In genomic region chr18:11857177-11857887, GRCh38 we compare ENCODE assay signal across 8 cellular contexts. TPM values are rescaled to one million over a fixed set of nuclear protein-coding genes. Genes with fewer than 3 reads are reported as not detected.
DNase-seq lines count a peak whose midpoint lies in the region; ATAC-seq and TF ChIP-seq lines count a peak whose summit lies in the region.

No MANE protein-coding gene starts in this region.

- H3K4me3 ChIP-seq in lower lobe of right lung (no peak overlapping the region), upper lobe of right lung (no peak overlapping the region)

- no peaks in the 10 kb centered on the region for H3K9me3 ChIP-seq in lower lobe of right lung
- H3K9me3 ChIP-seq in upper lobe of right lung, result no peaks in the 10 kb centered on the region

- no peaks in the 10 kb centered on the region for H3K9me3 Mint-ChIP-seq in Calu3 (ENCODE audit: low read depth, unreplicated experiment)
- H3K9me3 Mint-ChIP-seq in dendritic cell treated with granulocyte-macrophage colony-stimulating factor and Interleukin-4, amounts not matched to agents 40 ng/mL and 50 ng/mL, for 4 days, result no peaks in the 10 kb centered on the region

- H3K27me3 Mint-ChIP-seq in Calu3 (ENCODE audit: unreplicated experiment), result no peaks in the 10 kb centered on the region
- no peaks in the 10 kb centered on the region for H3K27me3 Mint-ChIP-seq in dendritic cell treated with granulocyte-macrophage colony-stimulating factor and Interleukin-4, amounts not matched to agents 40 ng/mL and 50 ng/mL, for 4 days

- H3K27me3 ChIP-seq in lower lobe of right lung (ENCODE audit: low read depth) (no peaks in the 10 kb centered on the region), upper lobe of right lung (no peaks in the 10 kb centered on the region)

- H3K27ac ChIP-seq in lower lobe of right lung, result peak overlapping the region; percentile 54
- H3K27ac ChIP-seq in upper lobe of right lung, result peak overlapping the region; percentile 9

- peak overlapping the region; percentile 68 for H3K4me3 Mint-ChIP-seq in Calu3 (ENCODE audit: low read depth, unreplicated experiment)
- no peak overlapping the region for H3K4me3 Mint-ChIP-seq in dendritic cell treated with granulocyte-macrophage colony-stimulating factor and Interleukin-4, amounts not matched to agents 40 ng/mL and 50 ng/mL, for 4 days

- peaks cover 63% of the 10 kb centered on the region for H3K36me3 Mint-ChIP-seq in Calu3 (ENCODE audit: insufficient read depth, unreplicated experiment)
- peaks cover 16% of the 10 kb centered on the region for H3K36me3 Mint-ChIP-seq in dendritic cell treated with granulocyte-macrophage colony-stimulating factor and Interleukin-4, amounts not matched to agents 40 ng/mL and 50 ng/mL, for 4 days (ENCODE audit: low read depth)

- CTCF ChIA-PET in Calu3 (lab: Charles Lee), result no interaction called here

- peak overlapping the region; percentile 95 for H3K27ac Mint-ChIP-seq in Calu3 (ENCODE audit: unreplicated experiment)
- peak overlapping the region; percentile 81 for H3K27ac Mint-ChIP-seq in dendritic cell treated with granulocyte-macrophage colony-stimulating factor and Interleukin-4, amounts not matched to agents 40 ng/mL and 50 ng/mL, for 4 days

- no TSS peak for BruUV-seq in Calu3 (replicated peaks; lab: Mats Ljungman, UMichigan)

- H3K4me1 ChIP-seq in lower lobe of right lung, result peaks cover 32% of the 10 kb centered on the region
- peaks cover 21% of the 10 kb centered on the region for H3K4me1 ChIP-seq in upper lobe of right lung

- TF ChIP-seq CTCF in Calu3 (IDR thresholded peaks at IDR 0.05; ENCODE audit: unreplicated experiment) (no peak), lower lobe of right lung (IDR thresholded peaks at IDR 0.05) (no peak), upper lobe of right lung (IDR thresholded peaks at IDR 0.05) (no peak)

- H3K36me3 ChIP-seq in lower lobe of right lung (peaks cover 21% of the 10 kb centered on the region), upper lobe of right lung (peaks cover 6% of the 10 kb centered on the region)

- intact Hi-C loops in Calu3 (cut with micrococcal nuclease; ENCODE audit: unreplicated experiment), result loop anchor here (10.0 kb wide), 1 partner anchor 127 kb away; the partner anchor contains the start of gene IMPA2
- intact Hi-C loops in dendritic cell treated with granulocyte-macrophage colony-stimulating factor and Interleukin-4, amounts not matched to agents 40 ng/mL and 50 ng/mL, for 4 days (cut with micrococcal nuclease), result loop anchor here (5.0 kb wide), 1 partner anchor 35 kb away; no protein-coding TSS in a partner anchor
- intact Hi-C loops in lower lobe of right lung (cut with DNase I), result no loop called here
- intact Hi-C loops in upper lobe of right lung (cut with DNase I), result no loop called here

- H3K4me1 Mint-ChIP-seq in Calu3 (ENCODE audit: low read depth, unreplicated experiment), result peaks cover 50% of the 10 kb centered on the region
- H3K4me1 Mint-ChIP-seq in dendritic cell treated with granulocyte-macrophage colony-stimulating factor and Interleukin-4, amounts not matched to agents 40 ng/mL and 50 ng/mL, for 4 days (ENCODE audit: low read depth), result peaks cover 68% of the 10 kb centered on the region

- DNase-seq in Calu3, result peak; percentile 83
- peak; percentile 72 for DNase-seq in NCI-H2171 (lab: John Stamatoyannopoulos, UW)
- DNase-seq in lower lobe of right lung, result no peak
- DNase-seq in upper lobe of right lung, result no peak
- DNase-seq in stimulated activated CD4-positive, alpha-beta T cell treated with anti-CD3 and anti-CD28 coated beads, Interleukin-4, amount 100 ng/mL, for 4 hours, result no peak
- DNase-seq in epidermal melanocyte (ENCODE audit: insufficient read length, low spot score), result no peak
- no peak for DNase-seq in NCI-H446 (lab: John Stamatoyannopoulos, UW)

- ATAC-seq in lower lobe of right lung, result peak; percentile 72
- peak; percentile 63 for ATAC-seq in upper lobe of right lung

RNA-seq across cellular contexts. Expression of gene CHMP1B, which starts 6.1 kb away (rescaled TPM):
- 44.4 and 47.2 TPM in 2 replicates for total RNA-seq in Calu3 (2022)
- total RNA-seq in lower lobe of right lung, result 39.4 TPM
- total RNA-seq in upper lobe of right lung, result 42.6 TPM

RNA-seq across cellular contexts. Expression of gene MPPE1, which starts 50.8 kb away (rescaled TPM):
- total RNA-seq in Calu3 (2022) (37.6 and 44.4 TPM in 2 replicates), lower lobe of right lung (62.1 TPM), upper lobe of right lung (67.0 TPM)

Comparison
In these comparisons a context has a peak if more than half of its experiments do, and no peak if none do; other contexts are left out.
1. DNase-seq: peak in Calu3 (single experiment) and NCI-H2171 (single experiment); none in lower lobe of right lung (single experiment), upper lobe of right lung (single experiment), stimulated activated CD4-positive, alpha-beta T cell treated with anti-CD3 and anti-CD28 coated beads, Interleukin-4, amount 100 ng/mL, for 4 hours (0 of 2), epidermal melanocyte (single experiment) and NCI-H446 (0 of 2).
2. intact Hi-C loops: an anchor here in Calu3 (10.0 kb wide) and dendritic cell treated with granulocyte-macrophage colony-stimulating factor and Interleukin-4, amounts not matched to agents 40 ng/mL and 50 ng/mL, for 4 days (5.0 kb wide); none called in lower lobe of right lung and upper lobe of right lung.